16 cellular contexts compared by ENCODE assay signal in genomic region chr6:119230160-119230559, GRCh38.
DNase-seq lines count a peak whose midpoint lies in the region; ATAC-seq, FAIRE-seq and TF ChIP-seq lines count a peak whose summit lies in the region.
"Had no signal": no experiment of that assay in that cellular context is flagged by ENCODE, and none has a peak within 500 bp of the region (broad histone marks: within the 10 kb centered on the region; RNA-seq: fewer than 3 reads in every experiment).

No MANE protein-coding gene starts in this region.

- no TSS peak for BruUV-seq in HepG2 (replicated peaks; lab: Mats Ljungman, UMichigan)

- peaks cover 47% of the 10 kb centered on the region for H3K79me2 ChIP-seq in HepG2 (ENCODE audit: insufficient read depth, low read length)
- no peaks in the 10 kb centered on the region for H3K79me2 ChIP-seq in trophoblast cell (ENCODE audit: control insufficient read depth, insufficient read depth, low read length, poor library complexity)

- no peaks in the 10 kb centered on the region for H3K27me3 Mint-ChIP-seq in activated T-helper 17 cell treated with anti-CD3 and anti-CD28 coated beads, Interleukin-2, amount 50 U/mL, for 72 hours
- no peaks in the 10 kb centered on the region for H3K27me3 Mint-ChIP-seq in immature natural killer cell (ENCODE audit: low read depth in 3 of 3)
- H3K27me3 Mint-ChIP-seq: CD4-positive, alpha-beta T cell had no signal

- TF ChIP-seq POLR2A in HepG2 (IDR thresholded peaks at IDR 0.05; ENCODE audit: insufficient read depth in 1 of 2, low read depth in 2 of 2, low read length in 2 of 2) (0 out of 4 replicates have a peak, but pooled peaks of 1 of the 2 experiments have one; percentile 17), right lobe of liver (IDR thresholded peaks at IDR 0.05) (no peak)

- H2AK5ac ChIP-seq in trophoblast cell (ENCODE audit: low read length) = no peak overlapping the region

- H3K18ac ChIP-seq in trophoblast cell (ENCODE audit: low read length) = no peak overlapping the region

- H3K9me3 ChIP-seq in HepG2 (ENCODE audit: low read length) (no peaks in the 10 kb centered on the region), right lobe of liver (no peaks in the 10 kb centered on the region), trophoblast cell (ENCODE audit: insufficient read depth, low read depth, low read length) (no peaks in the 10 kb centered on the region)

- WGBS in HepG2 (ENCODE audit: low lambda C conversion rate) = 99% methylated on average over 4 of the region's 4 CpGs
- WGBS in right lobe of liver (ENCODE audit: insufficient coverage, low coverage, low lambda C conversion rate, missing lambda C conversion rate) = 100% methylated on average over 2 of the region's 4 CpGs
- WGBS in trophoblast cell (ENCODE audit: extremely low coverage, insufficient coverage, insufficient read length) = no CpG with 5 or more reads among the region's 4 CpGs

- CTCF ChIA-PET in HepG2 (lab: Yijun Ruan, JAX; ENCODE audit: low intra/inter-chr PET ratio, low total read pairs) = no interaction called here

- H4K8ac ChIP-seq in trophoblast cell (ENCODE audit: low read depth, low read length) = no peak overlapping the region

- H3K9me3 Mint-ChIP-seq in activated T-helper 17 cell treated with anti-CD3 and anti-CD28 coated beads, Interleukin-2, amount 50 U/mL, for 72 hours = no peaks in the 10 kb centered on the region
- H3K9me3 Mint-ChIP-seq in immature natural killer cell = no peaks in the 10 kb centered on the region
- H3K9me3 Mint-ChIP-seq: CD4-positive, alpha-beta T cell had no signal

- DNase-seq in HepG2 (ENCODE audit: low spot score) = no peak
- no peak for DNase-seq in right lobe of liver
- no peak for DNase-seq in immature natural killer cell
- DNase-seq in HuH-7 (ENCODE audit: low spot score) = no peak
- DNase-seq in trophoblast cell = no peak
- no peak for DNase-seq in GM20000 (ENCODE audit: low spot score)
- DNase-seq: ACHN; CD4-positive, alpha-beta T cell; DMS79; HCEC 1CT; HFFc6 had no signal

- no peak overlapping the region for H2BK12ac ChIP-seq in trophoblast cell (ENCODE audit: low read length)

- POLR2A ChIA-PET in HepG2 (lab: Yijun Ruan, JAX) = no interaction called here

- H4K12ac ChIP-seq in trophoblast cell (ENCODE audit: low read depth, low read length) = no peak overlapping the region

- H3K4ac ChIP-seq in trophoblast cell (ENCODE audit: low read depth, low read length) = no peak overlapping the region

- H3K23ac ChIP-seq in trophoblast cell (ENCODE audit: low read length) = no peak overlapping the region

- TF ChIP-seq EP300 in HepG2 (IDR thresholded peaks at IDR 0.05; ENCODE audit: low read depth in 2 of 2, low read length in 2 of 2) (no peak), HepG2 (CRISPR knock-in tag; IDR thresholded peaks at IDR 0.05; ENCODE audit: borderline replicate concordance) (no peak)

- no peak overlapping the region for H3K9ac ChIP-seq in HepG2 (ENCODE audit: insufficient read depth, low read depth, low read length)
- no peak overlapping the region for H3K9ac ChIP-seq in trophoblast cell (ENCODE audit: low read length)
- H3K9ac ChIP-seq: BLaER1 treated with 17β-estradiol and CSF1 and Interleukin-3, amounts not matched to agents 10 nM and 100 nM had no signal

- H3K27ac ChIP-seq in HepG2 (ENCODE audit: extremely low read length, insufficient read depth, low read length) (no peak overlapping the region), right lobe of liver (no peak overlapping the region), trophoblast cell (ENCODE audit: low read depth, low read length) (no peak overlapping the region)
- H3K27ac ChIP-seq: BLaER1 treated with 17β-estradiol and CSF1 and Interleukin-3, amounts not matched to agents 10 nM and 100 nM had no signal

- H3K14ac ChIP-seq in trophoblast cell (ENCODE audit: low read length) = no peak overlapping the region

- H3K79me1 ChIP-seq in trophoblast cell (ENCODE audit: low read length) = no peaks in the 10 kb centered on the region

- H2BK5ac ChIP-seq in trophoblast cell (ENCODE audit: low read depth, low read length, poor library complexity) = no peak overlapping the region

- H3K36me3 Mint-ChIP-seq in activated T-helper 17 cell treated with anti-CD3 and anti-CD28 coated beads, Interleukin-2, amount 50 U/mL, for 72 hours (ENCODE audit: low read depth) = peaks cover 5% of the 10 kb centered on the region
- H3K36me3 Mint-ChIP-seq in immature natural killer cell = peaks cover 8 to 15% (median 9%) of the 10 kb centered on the region in 3 donors

- ATAC-seq in HepG2 (peak; percentile 41), right lobe of liver (no peak)
- no peak for ATAC-seq in activated T-helper 17 cell treated with anti-CD3 and anti-CD28 coated beads, Interleukin-2, amount 50 U/mL, for 72 hours (replicated peaks)

- H2AFZ ChIP-seq in HepG2 (ENCODE audit: low read length) (no peak overlapping the region), trophoblast cell (ENCODE audit: insufficient read depth, low read length, poor library complexity) (no peak overlapping the region)

- no peak overlapping the region for H4K91ac ChIP-seq in trophoblast cell (ENCODE audit: low read depth, low read length)

- no peak overlapping the region for H3K4me3 Mint-ChIP-seq in activated T-helper 17 cell treated with anti-CD3 and anti-CD28 coated beads, Interleukin-2, amount 50 U/mL, for 72 hours
- no peak overlapping the region for H3K4me3 Mint-ChIP-seq in immature natural killer cell
- H3K4me3 Mint-ChIP-seq: CD4-positive, alpha-beta T cell; HFFc6 had no signal

- H4K20me1 ChIP-seq in HepG2 (ENCODE audit: insufficient read depth, low read length) = peaks cover 6% of the 10 kb centered on the region; the same call in 1 of the 2 replicates
- H4K20me1 ChIP-seq: BLaER1 treated with 17β-estradiol and CSF1 and Interleukin-3, amounts not matched to agents 10 nM and 100 nM had no signal

- in situ Hi-C loops in HepG2 (cut with HindIII; ENCODE audit: extremely low pct_ligation_motif_present, low pct_unique_long_range_greater_than_20kb) = no loop called here

- H3K27ac Mint-ChIP-seq in activated T-helper 17 cell treated with anti-CD3 and anti-CD28 coated beads, Interleukin-2, amount 50 U/mL, for 72 hours = peak overlapping the region; percentile 8
- peak overlapping the region in 4 of 6 donors; percentile 8 to 89 (median 66) for H3K27ac Mint-ChIP-seq in immature natural killer cell
- H3K27ac Mint-ChIP-seq: CD4-positive, alpha-beta T cell; HFFc6 had no signal

- TF ChIP-seq RAD21 in HepG2 (CRISPR knock-in tag; IDR thresholded peaks at IDR 0.05) = no peak

- peaks cover 2% of the 10 kb centered on the region for H3K4me1 Mint-ChIP-seq in activated T-helper 17 cell treated with anti-CD3 and anti-CD28 coated beads, Interleukin-2, amount 50 U/mL, for 72 hours
- peaks cover 7 to 32% of the 10 kb centered on the region in 2 donors for H3K4me1 Mint-ChIP-seq in immature natural killer cell

- H3K4me1 ChIP-seq in HepG2 (ENCODE audit: insufficient read depth, low read length) = peaks cover 7% of the 10 kb centered on the region
- no peaks in the 10 kb centered on the region for H3K4me1 ChIP-seq in right lobe of liver
- H3K4me1 ChIP-seq in trophoblast cell (ENCODE audit: control insufficient read depth in 1 of 2, insufficient read depth in 2 of 2, low read length in 2 of 2) = no peaks in the 10 kb centered on the region

- TF ChIP-seq CTCF in HepG2 (CRISPR knock-in tag; IDR thresholded peaks at IDR 0.05) (no peak), right lobe of liver (IDR thresholded peaks at IDR 0.05) (no peak), GM20000 (IDR thresholded peaks at IDR 0.05; ENCODE audit: extremely low read depth, missing control alignments) (no peak)

- no peak overlapping the region for H2BK120ac ChIP-seq in trophoblast cell (ENCODE audit: insufficient read depth, low read length, poor library complexity)

- FAIRE-seq in HepG2 (lab: Jason Lieb, UNC) = no peak
- FAIRE-seq: G401.6, GM12892, H1 had no signal

- H3K27me3 ChIP-seq in HepG2 (ENCODE audit: control insufficient read depth in 1 of 2, insufficient read depth in 2 of 2, low read length in 2 of 2) (no peaks in the 10 kb centered on the region), right lobe of liver (no peaks in the 10 kb centered on the region), trophoblast cell (ENCODE audit: insufficient read depth, low read length) (no peaks in the 10 kb centered on the region)
- H3K27me3 ChIP-seq: BLaER1 treated with 17β-estradiol and CSF1 and Interleukin-3, amounts not matched to agents 10 nM and 100 nM had no signal

- H3K4me2 ChIP-seq in HepG2 (ENCODE audit: low read depth, low read length) (no peak overlapping the region), trophoblast cell (ENCODE audit: low read length) (no peak overlapping the region)

- no peak overlapping the region for H3K4me3 ChIP-seq in HepG2 (replicated peaks in 1 of 3; ENCODE audit: insufficient read depth in 1 of 3, low read depth in 2 of 3, low read length in 3 of 3)
- H3K4me3 ChIP-seq in right lobe of liver = no peak overlapping the region
- no peak overlapping the region for H3K4me3 ChIP-seq in trophoblast cell (ENCODE audit: low read depth, low read length)
- H3K4me3 ChIP-seq: BLaER1 treated with 17β-estradiol and CSF1 and Interleukin-3, amounts not matched to agents 10 nM and 100 nM had no signal

- H3K36me3 ChIP-seq in HepG2 (replicated peaks in 1 of 2; ENCODE audit: control insufficient read depth in 1 of 2, insufficient read depth in 2 of 2, low read length in 2 of 2) (peaks cover 24 to 62% of the 10 kb centered on the region in 2 experiments), right lobe of liver (peaks cover 0 to 3% (median 1%) of the 10 kb centered on the region in 4 donors), trophoblast cell (ENCODE audit: control insufficient read depth in 1 of 2, insufficient read depth in 2 of 2, low read length in 2 of 2) (peaks cover 0 to 2% of the 10 kb centered on the region in 2 experiments)

- intact Hi-C loops in HepG2 (cut with micrococcal nuclease; ENCODE audit: unreplicated experiment) = no loop called here
- intact Hi-C loops in right lobe of liver (cut with DNase I) = no loop called here

TF ChIP-seq in HepG2, 621 proteins besides CTCF, POLR2A, EP300 and RAD21:
- peak; percentile 96 for TF ChIP-seq RBM22 (optimal IDR thresholded peaks at IDR 0.05; ENCODE audit: low read length)
- TF ChIP-seq MAF1 (CRISPR knock-in tag; IDR thresholded peaks at IDR 0.05; ENCODE audit: borderline replicate concordance) = no peak
